In genomic region chr3:4985330-4986174, GRCh38 we compare ENCODE assay signal across 8 cellular contexts. TPM values are rescaled to one million over a fixed set of nuclear protein-coding genes. Genes with fewer than 3 reads are reported as not detected.
DNase-seq lines count a peak whose midpoint lies in the region; ATAC-seq and TF ChIP-seq lines count a peak whose summit lies in the region.

No MANE protein-coding gene starts in this region.

- H3K4me1 Mint-ChIP-seq in T-cell = peaks cover 54 to 78% (median 59%) of the 10 kb centered on the region in 3 donors

- TF ChIP-seq CTCF in fibroblast of lung (conservative IDR thresholded peaks at IDR 0.05 in 1 of 2, IDR thresholded peaks at IDR 0.05 in 1 of 2; ENCODE audit: low read depth in 1 of 2, low read length in 2 of 2) = no peak

- H3K36me3 ChIP-seq in fibroblast of lung (ENCODE audit: control insufficient read depth, insufficient read depth, low read length) = peaks cover 5% of the 10 kb centered on the region

- H3K9me3 ChIP-seq in fibroblast of lung (ENCODE audit: control insufficient read depth, insufficient read depth, low read depth, low read length) = no peaks in the 10 kb centered on the region

- DNase-seq in NCI-H1092 treated with DMSO at 0.1 percent for 48 hours (lab: John Stamatoyannopoulos, UW) (peak; percentile 6), NCI-H1092 (lab: John Stamatoyannopoulos, UW) (no peak), T-cell (no peak), fibroblast of lung (ENCODE audit: low read depth in 2 of 2) (peak in 1 of 2 donors; percentile 91), pons (ENCODE audit: low spot score) (peak; percentile 17), NCI-H2196 treated with DMSO at 0.1 percent for 48 hours (lab: John Stamatoyannopoulos, UW; ENCODE audit: unreplicated experiment) (no peak), middle frontal gyrus (ENCODE audit: extremely low spot score, low spot score) (no peak)

- H3K79me2 ChIP-seq in fibroblast of lung (ENCODE audit: control insufficient read depth, insufficient read depth, low read length) = peaks cover 26% of the 10 kb centered on the region

- peak overlapping the region; percentile 81 for H3K27ac ChIP-seq in fibroblast of lung (ENCODE audit: insufficient read depth, low read length)

- ATAC-seq in T-cell (replicated peaks in 1 of 4) = no peak
- no peak for ATAC-seq in GM18858 (IDR thresholded peaks at IDR 0.05; ENCODE audit: unreplicated experiment)

- H3K4me3 ChIP-seq in fibroblast of lung (replicated peaks in 1 of 4; ENCODE audit: control extremely low read depth in 1 of 4, insufficient read depth in 1 of 4, low read depth in 3 of 4, low read length in 4 of 4) = no peak overlapping the region

- H3K27me3 Mint-ChIP-seq in T-cell = no peaks in the 10 kb centered on the region

- peak overlapping the region; percentile 51 for H3K9ac ChIP-seq in fibroblast of lung (ENCODE audit: insufficient read depth, low read length)

- POLR2A ChIA-PET in T-cell (lab: Charles Lee) = interaction anchor here (0.6 to 2.6 kb wide), 10 partner anchors 7 to 164 kb away, joined by 3 to 21 read pairs (median 4); no protein-coding TSS in a partner anchor

- H3K36me3 Mint-ChIP-seq in T-cell = peaks cover 20% of the 10 kb centered on the region

- no peaks in the 10 kb centered on the region for H3K27me3 ChIP-seq in fibroblast of lung (ENCODE audit: control insufficient read depth, insufficient read depth, low read length)

- H2AFZ ChIP-seq in fibroblast of lung (ENCODE audit: low read length) = no peak overlapping the region

- no peaks in the 10 kb centered on the region for H3K9me3 Mint-ChIP-seq in T-cell

- CTCF ChIA-PET in T-cell (lab: Charles Lee) = interaction anchor here in 1 of 2 donors (0.7 to 2.3 kb wide), 7 partner anchors 17 to 274 kb away, joined by 3 to 16 read pairs (median 5); no protein-coding TSS in a partner anchor

- H3K27ac Mint-ChIP-seq in T-cell = peak overlapping the region; percentile 88 to 90

- H3K4me2 ChIP-seq in fibroblast of lung (ENCODE audit: extremely low read depth, insufficient read depth, low read length) = no peak overlapping the region

- no peaks in the 10 kb centered on the region for H4K20me1 ChIP-seq in fibroblast of lung (ENCODE audit: control insufficient read depth, extremely low read depth, insufficient read depth, low read length)

- peak overlapping the region; percentile 79 to 81 (median 79) for H3K4me3 Mint-ChIP-seq in T-cell

- H3K4me1 ChIP-seq in fibroblast of lung (ENCODE audit: control insufficient read depth, extremely low read depth, insufficient read depth, low read length) = peaks cover 36% of the 10 kb centered on the region

RNA-seq across cellular contexts. Expression of gene BHLHE40, which starts 6.3 kb away (rescaled TPM):
- total RNA-seq in T-cell = 100 to 1,000 TPM in 1 of 5 donors, 10 to 100 TPM in 4; 54.1 to 177 (median 85.8) TPM
- 12.8 and 16.7 TPM in 2 replicates for total RNA-seq in fibroblast of lung
- 20.8 and 28.4 TPM in 2 replicates for polyA plus RNA-seq in fibroblast of lung
- 20.9 and 37.6 TPM in 2 replicates for polyA plus RNA-seq in fibroblast of lung (2012)
- polyA minus RNA-seq in fibroblast of lung (ENCODE audit: low replicate concordance) = 46.1 and 68.2 TPM in 2 replicates

Comparison
In these comparisons a context has a peak if more than half of its experiments do, and no peak if none do; other contexts are left out.
1. DNase-seq: peak in NCI-H1092 treated with DMSO at 0.1 percent for 48 hours (single experiment) and pons (single experiment); none in NCI-H1092 (single experiment), T-cell (0 of 34), NCI-H2196 treated with DMSO at 0.1 percent for 48 hours (single experiment) and middle frontal gyrus (single experiment).